In the genomic region with DNA sequence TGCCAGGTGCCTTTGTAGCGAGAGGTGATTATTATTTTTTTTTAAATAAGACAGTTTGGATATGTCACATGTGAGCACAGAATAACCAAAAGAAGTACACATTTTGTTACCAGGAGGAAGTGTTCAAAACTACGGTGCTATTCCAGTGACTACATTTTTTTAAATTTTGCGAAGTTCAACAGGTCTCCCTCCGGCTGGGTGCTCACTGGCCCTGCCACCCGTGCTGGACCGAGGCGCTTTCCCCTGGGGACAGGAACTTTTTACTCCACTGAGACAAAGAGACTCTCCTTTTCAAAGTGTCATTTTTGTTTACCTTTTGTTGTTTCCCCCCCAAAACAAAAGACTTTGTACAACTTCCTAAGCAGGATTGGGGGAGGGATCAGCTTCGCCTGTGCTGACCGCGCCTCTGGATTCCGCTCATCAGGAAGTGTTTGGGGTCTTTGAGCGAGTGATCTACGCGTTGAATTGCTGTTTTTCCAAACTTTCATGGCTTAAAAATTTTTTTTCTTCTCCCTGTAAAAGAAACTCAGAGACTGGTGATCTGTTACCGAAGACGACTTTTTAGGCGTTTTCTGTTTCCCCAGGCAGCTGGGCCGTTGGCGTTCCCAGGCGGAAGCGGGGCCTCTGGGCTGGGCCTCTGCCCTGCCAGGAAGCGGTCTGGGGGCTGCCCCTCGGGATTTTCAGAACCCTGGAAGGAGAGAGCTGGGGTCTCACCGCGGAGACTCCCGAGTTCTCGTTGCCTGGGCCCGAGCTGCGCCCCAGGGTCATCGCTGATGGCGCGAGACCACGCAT, we compare ENCODE assay signal across 25 cellular contexts. TPM values are rescaled to one million over a fixed set of nuclear protein-coding genes. Genes with fewer than 3 reads are reported as not detected.
"Had no signal": no experiment of that assay in that cellular context is flagged by ENCODE, and none has a peak within 500 bp of the region (broad histone marks: within the 10 kb centered on the region; RNA-seq: fewer than 3 reads in every experiment).

No MANE protein-coding gene starts in this region.

- H3K4me1 Mint-ChIP-seq: nephron progenitor cell had no signal

- H3K9me3 Mint-ChIP-seq: activated T-helper 17 cell treated with anti-CD3 and anti-CD28 coated beads, Interleukin-2, amount 50 U/mL, for 72 hours; nephron progenitor cell; T-cell; type B pancreatic cell had no signal

- FAIRE-seq: TTC549 had no signal

- H3K4me2 ChIP-seq: smooth muscle cell had no signal

- ATAC-seq: activated T-helper 17 cell treated with anti-CD3 and anti-CD28 coated beads, Interleukin-2, amount 50 U/mL, for 72 hours; esophagus mucosa; stimulated activated naive B cell treated with anti-CD40 and anti-IgM and Interleukin-4, amounts not matched to agents 10 μg/mL and 1 μg/mL and 100 μg/mL, for 72 hours; T-cell had no signal

- H3K27ac Mint-ChIP-seq: activated naive CD8-positive, alpha-beta T cell; activated T-helper 17 cell treated with anti-CD3 and anti-CD28 coated beads, Interleukin-2, amount 50 U/mL, for 72 hours; immature natural killer cell; nephron progenitor cell; type B pancreatic cell had no signal

- DNase-seq: activated T-cell treated with anti-CD3 and anti-CD28 coated beads, Interleukin-2, amount 50 U/mL, for 1 hour; adrenal gland; central memory CD4-positive, alpha-beta T cell; dermis blood vessel endothelial cell; effector CD8-positive, alpha-beta T cell; foreskin melanocyte; immature natural killer cell; left ventricle myocardium inferior; midbrain; nephron progenitor cell; occipital lobe; stimulated activated CD4-positive, alpha-beta T cell treated with anti-CD3 and anti-CD28 coated beads, Interleukin-2, amount 100 ng/mL, for 48 hours; stimulated activated CD8-positive, alpha-beta memory T cell treated with anti-CD3 and anti-CD28 coated beads, Interleukin-4, amount 100 ng/mL, for 48 hours; stimulated activated naive B cell treated with anti-CD40 and anti-IgM and Interleukin-4, amounts not matched to agents 10 μg/mL and 1 μg/mL and 100 μg/mL, for 72 hours; T-cell; WERI-Rb-1 had no signal

- H3K4me3 Mint-ChIP-seq: activated T-helper 17 cell treated with anti-CD3 and anti-CD28 coated beads, Interleukin-2, amount 50 U/mL, for 72 hours; immature natural killer cell; nephron progenitor cell; T-cell; type B pancreatic cell had no signal

- H3K36me3 Mint-ChIP-seq: activated naive CD8-positive, alpha-beta T cell; immature natural killer cell; stimulated activated naive B cell treated with anti-CD40 and anti-IgM and Interleukin-4, amounts not matched to agents 10 μg/mL and 1 μg/mL and 100 μg/mL, for 72 hours; T-cell; type B pancreatic cell had no signal

- H3K4me3 ChIP-seq: adrenal gland, ascending aorta, left ventricle myocardium inferior, sigmoid colon, smooth muscle cell, thoracic aorta had no signal

- H3K27ac ChIP-seq: adrenal gland, ascending aorta, left ventricle myocardium inferior, sigmoid colon, thoracic aorta, WERI-Rb-1 had no signal

- H3K36me3 ChIP-seq: adrenal gland, ascending aorta, left ventricle myocardium inferior, sigmoid colon, thoracic aorta, WERI-Rb-1 had no signal

- H3K9me3 ChIP-seq: adrenal gland, ascending aorta, left ventricle myocardium inferior, sigmoid colon, thoracic aorta had no signal

RNA-seq across cellular contexts. Expression of a gene that starts 7.2 kb away (rescaled TPM):
- total RNA-seq: activated T-helper 17 cell treated with anti-CD3 and anti-CD28 coated beads, Interleukin-2, amount 50 U/mL, for 72 hours; ascending aorta; dermis blood vessel endothelial cell; esophagus mucosa; occipital lobe; smooth muscle cell; T-cell had no signal
- polyA plus RNA-seq: immature natural killer cell, sigmoid colon, smooth muscle cell had no signal
